8 cellular contexts compared by ENCODE assay signal in genomic region chr13:45416521-45417125, GRCh38.
DNase-seq lines count a peak whose midpoint lies in the region; TF ChIP-seq lines count a peak whose summit lies in the region.

No MANE protein-coding gene starts in this region.

- H3K4me2 ChIP-seq in DOHH2 (ENCODE audit: low read length): peak overlapping the region; percentile 98

- peaks cover 16% of the 10 kb centered on the region for H3F3A ChIP-seq in DOHH2 (ENCODE audit: control insufficient read depth, insufficient read depth)

- H3K36me3 ChIP-seq in DOHH2 (ENCODE audit: control insufficient read depth, low read length): no peaks in the 10 kb centered on the region
- H3K36me3 ChIP-seq in neutrophil: no peaks in the 10 kb centered on the region

- H3K4me1 ChIP-seq in DOHH2 (ENCODE audit: control insufficient read depth, low read length) (peaks cover 23% of the 10 kb centered on the region), neutrophil (ENCODE audit: control insufficient read depth in 1 of 2, insufficient read depth in 1 of 2, low read depth in 1 of 2, low read length in 1 of 2) (peaks cover 25 to 52% of the 10 kb centered on the region in 2 experiments)

- no peaks in the 10 kb centered on the region for H3K79me2 ChIP-seq in DOHH2 (ENCODE audit: control insufficient read depth, low read length)

- DNase-seq in NCI-H2081 treated with DMSO at 0.1 percent for 48 hours (lab: John Stamatoyannopoulos, UW) (peak; percentile 79), coronary artery (ENCODE audit: low spot score) (no peak), GF-D8 (lab: John Stamatoyannopoulos, UW) (no peak), COLO829 (ENCODE audit: low spot score) (no peak), NCI-H510A treated with DMSO at 0.1 percent for 48 hours (lab: John Stamatoyannopoulos, UW) (no peak)
- no peak for DNase-seq in stimulated activated CD4-positive, alpha-beta T cell treated with anti-CD3 and anti-CD28 coated beads, Interleukin-15, amount 100 ng/mL, for 24 hours

- H3K27me3 ChIP-seq in DOHH2 (ENCODE audit: control insufficient read depth, low read length) (peaks cover 13% of the 10 kb centered on the region), neutrophil (no peaks in the 10 kb centered on the region)

- H3K9me3 ChIP-seq in DOHH2 (ENCODE audit: control insufficient read depth, insufficient read depth, low read length): no peaks in the 10 kb centered on the region
- H3K9me3 ChIP-seq in neutrophil: no peaks in the 10 kb centered on the region

- H4K20me1 ChIP-seq in DOHH2 (ENCODE audit: control insufficient read depth, insufficient read depth, low read depth, low read length): no peaks in the 10 kb centered on the region

- no peaks in the 10 kb centered on the region for H3K9me2 ChIP-seq in DOHH2 (replicated peaks; ENCODE audit: control insufficient read depth, low read length)

- H3K27ac ChIP-seq in DOHH2 (ENCODE audit: low read depth, low read length) (no peak overlapping the region), coronary artery (peak overlapping the region; percentile 92 to 93), neutrophil (peak overlapping the region; percentile 85)

- TF ChIP-seq CTCF in DOHH2 (IDR thresholded peaks at IDR 0.05; ENCODE audit: low read depth, low read length, poor library complexity, severe bottlenecking) (no peak), coronary artery (IDR thresholded peaks at IDR 0.05) (no peak), neutrophil (IDR thresholded peaks at IDR 0.05) (no peak)

- H3K4me3 ChIP-seq in DOHH2 (ENCODE audit: low read length) (peak overlapping the region; percentile 82), coronary artery (peak overlapping the region; percentile 91), neutrophil (ENCODE audit: low read depth in 1 of 2, low read length in 1 of 2) (peak overlapping the region; percentile 70 to 78)
